Comparison of ENCODE assay signal across 8 cellular contexts in the genomic region with DNA sequence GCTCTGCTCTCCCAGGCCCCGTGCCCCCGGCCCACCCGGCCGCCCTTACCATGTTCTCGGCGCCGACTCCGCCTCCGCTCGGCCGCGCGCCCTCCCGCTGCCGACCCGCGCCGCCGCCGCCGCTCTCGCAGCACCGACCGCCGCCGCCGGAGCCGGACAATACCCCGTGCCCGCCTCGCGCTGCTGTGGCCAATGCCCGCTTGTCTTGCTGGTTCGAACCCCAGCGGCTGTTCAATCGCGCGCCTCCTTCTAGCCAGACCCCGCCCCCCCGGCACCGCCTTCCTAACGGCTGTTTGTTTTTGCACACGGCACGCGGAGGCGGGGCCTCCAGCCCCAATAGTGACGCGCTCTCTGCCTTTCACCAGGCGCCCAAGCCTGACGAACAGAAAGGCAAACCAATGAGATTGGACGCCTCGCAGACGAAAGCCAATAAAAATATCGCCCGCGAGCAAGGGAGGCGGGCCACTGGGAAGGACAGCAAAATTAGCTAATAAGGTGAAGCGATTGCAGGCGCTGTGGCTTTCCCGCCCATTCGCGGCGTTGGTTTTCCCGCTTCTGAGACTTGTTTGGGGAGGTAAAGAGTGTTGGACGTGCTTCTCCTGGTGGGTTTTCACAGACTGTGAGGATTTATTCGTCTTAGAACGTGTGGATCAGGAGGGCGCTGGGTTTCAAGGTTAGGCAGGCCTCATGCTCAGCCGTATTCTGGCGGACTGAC. TPM values are rescaled to one million over a fixed set of nuclear protein-coding genes. Genes with fewer than 3 reads are reported as not detected.
DNase-seq lines count a peak whose midpoint lies in the region; ATAC-seq, FAIRE-seq and TF ChIP-seq lines count a peak whose summit lies in the region.

A gene (minus strand): TSS at position 168 of the 715 bp plus-strand sequence. CDS start 116 bp downstream, at position 52.

- H3K4me1 Mint-ChIP-seq in T-helper 2 cell treated with Interferon-gamma antibody and Interleukin-4, amounts not matched to agents 5 μg/mL and 100 μg/mL, for 36 hours (ENCODE audit: low read depth): peaks cover 40% of the 10 kb centered on the region

- 0% methylated on average over 56 to 70 of the region's 70 CpGs for WGBS in psoas muscle, 3 donors

- H3K36me3 ChIP-seq in ascending aorta: no peaks in the 10 kb centered on the region
- H3K36me3 ChIP-seq in right atrium auricular region: no peaks in the 10 kb centered on the region
- H3K36me3 ChIP-seq in psoas muscle (ENCODE audit: insufficient read depth in 1 of 2, low read depth in 1 of 2): no peaks in the 10 kb centered on the region

- no peaks in the 10 kb centered on the region for H3K9me3 Mint-ChIP-seq in T-helper 2 cell treated with Interferon-gamma antibody and Interleukin-4, amounts not matched to agents 5 μg/mL and 100 μg/mL, for 36 hours

- H3K36me3 Mint-ChIP-seq in T-helper 2 cell treated with Interferon-gamma antibody and Interleukin-4, amounts not matched to agents 5 μg/mL and 100 μg/mL, for 36 hours (ENCODE audit: low read depth): peaks cover 23% of the 10 kb centered on the region

- peak in 1 of 3 experiments; percentile 7 for TF ChIP-seq CTCF in ascending aorta (IDR thresholded peaks at IDR 0.05)
- TF ChIP-seq CTCF in right atrium auricular region (IDR thresholded peaks at IDR 0.05): peak in 1 of 2 donors; percentile 2
- TF ChIP-seq CTCF in psoas muscle (IDR thresholded peaks at IDR 0.05): no peak

- peak within 1 kb of the TSS; percentile 91 to 94 for H3K27ac ChIP-seq in ascending aorta
- peak within 1 kb of the TSS; percentile 94 to 96 for H3K27ac ChIP-seq in right atrium auricular region
- H3K27ac ChIP-seq in psoas muscle: peak within 1 kb of the TSS; percentile 95

- H3K4me3 Mint-ChIP-seq in T-helper 2 cell treated with Interferon-gamma antibody and Interleukin-4, amounts not matched to agents 5 μg/mL and 100 μg/mL, for 36 hours: peak within 1 kb of the TSS; percentile 96

- no peaks in the 10 kb centered on the region for H3K27me3 Mint-ChIP-seq in T-helper 2 cell treated with Interferon-gamma antibody and Interleukin-4, amounts not matched to agents 5 μg/mL and 100 μg/mL, for 36 hours (ENCODE audit: low read depth)

- H3K9me3 ChIP-seq in ascending aorta (no peaks in the 10 kb centered on the region), right atrium auricular region (no peaks in the 10 kb centered on the region), psoas muscle (no peaks in the 10 kb centered on the region)

- peak; percentile 100 for DNase-seq in NCI-H1930 (lab: John Stamatoyannopoulos, UW)
- DNase-seq in T-helper 2 cell treated with Interferon-gamma antibody and Interleukin-4, amounts not matched to agents 5 μg/mL and 100 μg/mL, for 36 hours (ENCODE audit: low spot score): peak; percentile 100
- DNase-seq in ascending aorta (ENCODE audit: low spot score in 2 of 2): peak; percentile 98 to 100
- peak; percentile 100 for DNase-seq in right atrium auricular region (ENCODE audit: low spot score)
- peak; percentile 100 for DNase-seq in psoas muscle
- DNase-seq in urothelium cell line (ENCODE audit: low spot score): peak; percentile 100

- FAIRE-seq in urothelium cell line (lab: Jason Lieb, UNC): peak; percentile 96

- H3K4me1 ChIP-seq in ascending aorta: peaks cover 3 to 17% of the 10 kb centered on the region in 2 donors
- peaks cover 0 to 37% of the 10 kb centered on the region in 2 donors for H3K4me1 ChIP-seq in right atrium auricular region
- H3K4me1 ChIP-seq in psoas muscle: peaks cover 28% of the 10 kb centered on the region

- no peaks in the 10 kb centered on the region for H3K27me3 ChIP-seq in ascending aorta
- no peaks in the 10 kb centered on the region for H3K27me3 ChIP-seq in right atrium auricular region
- H3K27me3 ChIP-seq in psoas muscle (ENCODE audit: insufficient read depth in 3 of 3, low read length in 2 of 3): no peaks in the 10 kb centered on the region

- ATAC-seq in GM18502 (IDR thresholded peaks at IDR 0.05; ENCODE audit: poor library complexity, unreplicated experiment) (peak; percentile 85), HG02970 (IDR thresholded peaks at IDR 0.05; ENCODE audit: low FRiP score, unreplicated experiment) (peak; percentile 88), psoas muscle (peak; percentile 93 to 96 (median 94))

- intact Hi-C loops in ascending aorta (cut with DNase I) (loop anchor here (1.0 to 5.0 kb wide), 9 partner anchors 37 to 273 kb away; a partner anchor contains a TSS), psoas muscle (cut with DNase I) (loop anchor here (2.0 to 5.0 kb wide), 5 partner anchors 37 to 263 kb away; a partner anchor contains a TSS)

- H3K27ac Mint-ChIP-seq in T-helper 2 cell treated with Interferon-gamma antibody and Interleukin-4, amounts not matched to agents 5 μg/mL and 100 μg/mL, for 36 hours: peak within 1 kb of the TSS; percentile 99

- peak within 1 kb of the TSS; percentile 77 to 87 for H3K4me3 ChIP-seq in ascending aorta
- H3K4me3 ChIP-seq in right atrium auricular region: peak within 1 kb of the TSS; percentile 45 to 71
- H3K4me3 ChIP-seq in psoas muscle: peak within 1 kb of the TSS; percentile 82

RNA-seq across cellular contexts. Expression of the gene that starts here (rescaled TPM):
- total RNA-seq in ascending aorta: 128 TPM
- total RNA-seq in right atrium auricular region: 100 to 1,000 TPM; 171 to 175 TPM
- total RNA-seq in psoas muscle: 100 to 1,000 TPM; 121 to 155 (median 127) TPM
- polyA plus RNA-seq in psoas muscle: 100 to 1,000 TPM in 1 of 3 donors, 10 to 100 TPM in 2; 37.1 to 129 (median 66.5) TPM

Comparison
In these comparisons a context has a peak if more than half of its experiments do, and no peak if none do; other contexts are left out.
1. Peak in every context shown above with its lines: DNase-seq, ATAC-seq, H3K4me3 ChIP-seq and H3K27ac ChIP-seq.